ENCODE assay signal across 8 cellular contexts in the genomic region with DNA sequence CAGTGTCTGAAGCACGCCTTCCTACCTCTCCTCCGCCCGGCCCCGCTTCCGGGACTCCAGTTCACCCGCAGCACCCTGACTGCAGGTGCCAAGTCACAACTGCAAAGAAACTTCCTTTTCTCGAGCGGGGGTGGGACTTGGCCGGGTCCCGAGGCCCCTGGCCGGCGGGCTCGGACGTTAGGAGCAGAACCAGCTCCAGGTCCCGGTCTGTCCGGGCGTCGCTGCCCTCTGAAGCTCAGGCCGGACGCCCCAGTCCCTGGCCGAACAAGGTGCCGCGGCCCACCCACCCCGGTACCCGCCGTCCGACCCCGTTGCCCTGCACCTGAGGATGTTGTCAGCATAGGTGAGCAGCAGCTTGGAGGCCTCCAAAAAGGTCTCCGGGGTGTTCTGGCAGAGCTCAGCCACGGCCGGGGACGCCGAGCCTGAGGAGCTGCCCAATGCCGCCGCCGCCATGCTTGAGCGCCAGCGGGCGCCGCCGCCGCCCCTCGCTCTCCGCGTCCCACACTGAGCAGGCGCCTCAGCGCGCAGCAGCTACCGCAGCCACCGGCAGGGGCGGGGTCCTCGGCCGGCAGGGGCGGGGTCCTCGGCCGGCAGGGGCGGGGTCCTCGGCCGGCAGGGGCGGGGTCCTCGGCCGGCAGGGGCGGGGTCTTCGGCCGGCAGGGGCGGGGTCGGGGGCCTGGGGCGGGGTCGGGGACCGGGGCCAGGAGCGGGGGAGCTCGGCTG. TPM values are rescaled to one million over a fixed set of nuclear protein-coding genes. Genes with fewer than 3 reads are reported as not detected.
DNase-seq lines count a peak whose midpoint lies in the region; ATAC-seq, FAIRE-seq and TF ChIP-seq lines count a peak whose summit lies in the region.

Gene NGLY1 (minus strand): TSS at position 506 of the 723 bp plus-strand sequence. CDS start 53 bp downstream, at position 453.

- peaks cover 44% of the 10 kb centered on the region for H3K4me1 Mint-ChIP-seq in WTC11

- POLR2A ChIA-PET in WTC11 (lab: Charles Lee), result interaction anchor here (0.6 to 2.0 kb wide), 11 partner anchors 9 to 1099 kb away, joined by 3 to 8 read pairs (median 4); no protein-coding TSS in a partner anchor

- no peak within 1 kb of the TSS for H3K27ac Mint-ChIP-seq in WTC11

- H3K27me3 Mint-ChIP-seq in WTC11 (ENCODE audit: low read depth), result peaks cover 7% of the 10 kb centered on the region

- H3K4me3 ChIP-seq in bronchial epithelial cell (ENCODE audit: low read depth, low read length), result peak within 1 kb of the TSS; percentile 50
- peak within 1 kb of the TSS; percentile 59 to 93 (median 80) for H3K4me3 ChIP-seq in spleen

- peak within 1 kb of the TSS; percentile 83 for H3K4me3 Mint-ChIP-seq in WTC11

- ATAC-seq in HG02981 (IDR thresholded peaks at IDR 0.05; ENCODE audit: unreplicated experiment), result peak; percentile 72
- peak; percentile 88 for ATAC-seq in WTC11

- peak; percentile 44 to 76 for DNase-seq in NCI-H524 (lab: John Stamatoyannopoulos, UW)
- no peak for DNase-seq in NCI-H524 treated with DMSO at 0.1 percent for 48 hours (lab: John Stamatoyannopoulos, UW)
- peak; percentile 50 for DNase-seq in NCI-H2196 (lab: John Stamatoyannopoulos, UW; ENCODE audit: unreplicated experiment)
- peak; percentile 81 for DNase-seq in WTC11 (ENCODE audit: low spot score)
- DNase-seq in bronchial epithelial cell (ENCODE audit: low read depth), result peak; percentile 47
- DNase-seq in inferior parietal cortex (ENCODE audit: extremely low spot score), result peak; percentile 77
- DNase-seq in spleen, result peak; percentile 98

- CTCF ChIA-PET in WTC11 (lab: Charles Lee), result interaction anchor here (0.7 to 1.9 kb wide), 5 partner anchors 74 to 335 kb away, joined by 3 to 9 read pairs (median 6); no protein-coding TSS in a partner anchor

- TF ChIP-seq POLR2A in spleen (IDR thresholded peaks at IDR 0.05), result peak; percentile 84 to 96 (median 90)

- H3K27me3 ChIP-seq in bronchial epithelial cell (ENCODE audit: control insufficient read depth, insufficient read depth, low read length), result no peaks in the 10 kb centered on the region
- H3K27me3 ChIP-seq in spleen (replicated peaks in 1 of 7), result no peaks in the 10 kb centered on the region

- 0 to 1% (median 0%) methylated on average over 22 to 72 of the region's 72 CpGs for WGBS in spleen, 5 donors

- H3K9me3 ChIP-seq in spleen, result no peaks in the 10 kb centered on the region

- H3K36me3 ChIP-seq in bronchial epithelial cell (ENCODE audit: control insufficient read depth, insufficient read depth, low read length), result no peaks in the 10 kb centered on the region
- H3K36me3 ChIP-seq in spleen, result peaks cover 0 to 5% (median 3%) of the 10 kb centered on the region in 6 donors

- TF ChIP-seq CTCF in WTC11 (IDR thresholded peaks at IDR 0.05), result no peak
- TF ChIP-seq CTCF in bronchial epithelial cell (IDR thresholded peaks at IDR 0.05; ENCODE audit: insufficient read depth, low read length, severe bottlenecking), result no peak
- TF ChIP-seq CTCF in spleen (IDR thresholded peaks at IDR 0.05 in 8 of 11, conservative IDR thresholded peaks at IDR 0.05 in 3 of 11), result peak in 9 of 11 experiments; percentile 23 to 68 (median 58)

- peaks cover 10 to 52% (median 37%) of the 10 kb centered on the region in 6 donors for H3K4me1 ChIP-seq in spleen

- intact Hi-C loops in spleen (cut with DNase I; ENCODE audit: low total_unique reads), result no loop called here

- H3K9me3 Mint-ChIP-seq in WTC11, result no peaks in the 10 kb centered on the region

- H3K27ac ChIP-seq in spleen, result peak within 1 kb of the TSS; percentile 91 to 97 (median 96)

- no peak for FAIRE-seq in bronchial epithelial cell (lab: Jason Lieb, UNC)

- peaks cover 3% of the 10 kb centered on the region for H3K36me3 Mint-ChIP-seq in WTC11

TF ChIP-seq in WTC11, 78 proteins besides CTCF, POLR2A, EP300 and RAD21 (continues in another document):
- TF ChIP-seq, protein P1, sequence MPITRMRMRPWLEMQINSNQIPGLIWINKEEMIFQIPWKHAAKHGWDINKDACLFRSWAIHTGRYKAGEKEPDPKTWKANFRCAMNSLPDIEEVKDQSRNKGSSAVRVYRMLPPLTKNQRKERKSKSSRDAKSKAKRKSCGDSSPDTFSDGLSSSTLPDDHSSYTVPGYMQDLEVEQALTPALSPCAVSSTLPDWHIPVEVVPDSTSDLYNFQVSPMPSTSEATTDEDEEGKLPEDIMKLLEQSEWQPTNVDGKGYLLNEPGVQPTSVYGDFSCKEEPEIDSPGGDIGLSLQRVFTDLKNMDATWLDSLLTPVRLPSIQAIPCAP (CRISPR knock-in tag; IDR thresholded peaks at IDR 0.05), result 0 out of 2 replicates have a peak, but pooled peaks have one; percentile 22
- TF ChIP-seq, protein P2, sequence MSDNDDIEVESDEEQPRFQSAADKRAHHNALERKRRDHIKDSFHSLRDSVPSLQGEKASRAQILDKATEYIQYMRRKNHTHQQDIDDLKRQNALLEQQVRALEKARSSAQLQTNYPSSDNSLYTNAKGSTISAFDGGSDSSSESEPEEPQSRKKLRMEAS (CRISPR knock-in tag; IDR thresholded peaks at IDR 0.05), result no peak
- TF ChIP-seq RELA (CRISPR knock-in tag; IDR thresholded peaks at IDR 0.05; ENCODE audit: borderline replicate concordance) (0 out of 2 replicates have a peak, but pooled peaks have one; percentile 22), ZNF671 (CRISPR knock-in tag; IDR thresholded peaks at IDR 0.05) (no peak), ZNF416 (CRISPR knock-in tag; IDR thresholded peaks at IDR 0.05) (no peak), MYBL2 (CRISPR knock-in tag; IDR thresholded peaks at IDR 0.05) (0 out of 2 replicates have a peak, but pooled peaks have one; percentile 22), ZMAT4 (CRISPR knock-in tag; IDR thresholded peaks at IDR 0.05) (no peak), PRRX2 (CRISPR knock-in tag; IDR thresholded peaks at IDR 0.05) (no peak)
- TF ChIP-seq, protein P3, sequence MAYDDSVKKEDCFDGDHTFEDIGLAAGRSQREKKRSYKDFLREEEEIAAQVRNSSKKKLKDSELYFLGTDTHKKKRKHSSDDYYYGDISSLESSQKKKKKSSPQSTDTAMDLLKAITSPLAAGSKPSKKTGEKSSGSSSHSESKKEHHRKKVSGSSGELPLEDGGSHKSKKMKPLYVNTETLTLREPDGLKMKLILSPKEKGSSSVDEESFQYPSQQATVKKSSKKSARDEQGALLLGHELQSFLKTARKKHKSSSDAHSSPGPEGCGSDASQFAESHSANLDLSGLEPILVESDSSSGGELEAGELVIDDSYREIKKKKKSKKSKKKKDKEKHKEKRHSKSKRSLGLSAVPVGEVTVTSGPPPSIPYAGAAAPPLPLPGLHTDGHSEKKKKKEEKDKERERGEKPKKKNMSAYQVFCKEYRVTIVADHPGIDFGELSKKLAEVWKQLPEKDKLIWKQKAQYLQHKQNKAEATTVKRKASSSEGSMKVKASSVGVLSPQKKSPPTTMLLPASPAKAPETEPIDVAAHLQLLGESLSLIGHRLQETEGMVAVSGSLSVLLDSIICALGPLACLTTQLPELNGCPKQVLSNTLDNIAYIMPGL (CRISPR knock-in tag; IDR thresholded peaks at IDR 0.05), result peak; percentile 57; the same call in 1 of the 2 replicates
- TF ChIP-seq, protein P4, sequence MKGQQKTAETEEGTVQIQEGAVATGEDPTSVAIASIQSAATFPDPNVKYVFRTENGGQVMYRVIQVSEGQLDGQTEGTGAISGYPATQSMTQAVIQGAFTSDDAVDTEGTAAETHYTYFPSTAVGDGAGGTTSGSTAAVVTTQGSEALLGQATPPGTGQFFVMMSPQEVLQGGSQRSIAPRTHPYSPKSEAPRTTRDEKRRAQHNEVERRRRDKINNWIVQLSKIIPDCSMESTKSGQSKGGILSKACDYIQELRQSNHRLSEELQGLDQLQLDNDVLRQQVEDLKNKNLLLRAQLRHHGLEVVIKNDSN (CRISPR knock-in tag; IDR thresholded peaks at IDR 0.05), result 0 out of 2 replicates have a peak, but pooled peaks have one; percentile 16
- TF ChIP-seq, protein P5, sequence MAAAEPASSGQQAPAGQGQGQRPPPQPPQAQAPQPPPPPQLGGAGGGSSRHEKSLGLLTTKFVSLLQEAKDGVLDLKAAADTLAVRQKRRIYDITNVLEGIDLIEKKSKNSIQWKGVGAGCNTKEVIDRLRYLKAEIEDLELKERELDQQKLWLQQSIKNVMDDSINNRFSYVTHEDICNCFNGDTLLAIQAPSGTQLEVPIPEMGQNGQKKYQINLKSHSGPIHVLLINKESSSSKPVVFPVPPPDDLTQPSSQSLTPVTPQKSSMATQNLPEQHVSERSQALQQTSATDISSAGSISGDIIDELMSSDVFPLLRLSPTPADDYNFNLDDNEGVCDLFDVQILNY (CRISPR knock-in tag; IDR thresholded peaks at IDR 0.05), result 0 out of 2 replicates have a peak, but pooled peaks have one; percentile 35

RNA-seq across cellular contexts. Expression of gene NGLY1, which starts in this region (rescaled TPM):
- total RNA-seq in WTC11 (2021), result 20.6 to 25.2 TPM (median 24.3 TPM) in 3 replicates
- total RNA-seq in bronchial epithelial cell, result 24.0 and 32.0 TPM in 2 replicates
- total RNA-seq in spleen, result 10 to 100 TPM; 49.7 to 68.1 (median 60.7) TPM
- 10 to 100 TPM; 40.8 to 77.3 (median 47.2) TPM for polyA plus RNA-seq in spleen

Comparison
In these comparisons a context has a peak if more than half of its experiments do, and no peak if none do; other contexts are left out.
1. CTCF ChIP-seq: peak in spleen (9 of 11); none in WTC11 (single experiment) and bronchial epithelial cell (single experiment).